In the genomic region with DNA sequence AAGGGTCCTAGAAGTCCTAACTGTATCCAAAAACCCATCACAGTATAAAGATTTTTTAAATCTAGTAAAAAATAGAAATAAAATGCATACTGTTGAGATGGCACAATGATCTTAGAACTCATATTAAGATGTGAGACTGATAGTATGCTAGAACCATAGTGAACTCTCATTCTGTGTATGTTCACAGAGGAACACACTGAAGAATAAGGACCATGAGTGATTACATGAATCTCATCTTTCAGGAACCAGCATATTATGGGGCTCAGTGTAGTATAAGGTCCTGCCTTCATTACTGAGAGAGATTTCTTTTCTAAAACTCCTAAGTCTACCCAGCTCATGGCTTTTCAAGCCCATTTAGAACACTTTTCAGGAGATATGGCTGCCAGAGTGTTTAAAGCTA, we compare ENCODE assay signal across 15 cellular contexts. TPM values are rescaled to one million over a fixed set of nuclear protein-coding genes. Genes with fewer than 3 reads are reported as not detected.
DNase-seq lines count a peak whose midpoint lies in the region; ATAC-seq and FAIRE-seq lines count a peak whose summit lies in the region.
"Had no signal": no experiment of that assay in that cellular context is flagged by ENCODE, and none has a peak within 500 bp of the region (broad histone marks: within the 10 kb centered on the region; RNA-seq: fewer than 3 reads in every experiment).

No MANE protein-coding gene starts in this region.

- no peak for FAIRE-seq in small intestine (lab: Jason Lieb, UNC)

- H3K4me2 ChIP-seq in neuronal stem cell (ENCODE audit: insufficient read depth, low read length, poor library complexity, severe bottlenecking), result no peak overlapping the region
- H3K4me2 ChIP-seq: hepatocyte had no signal

- H4K91ac ChIP-seq in neuronal stem cell (ENCODE audit: low read depth, low read length, poor library complexity), result no peak overlapping the region

- H4K8ac ChIP-seq in neuronal stem cell (ENCODE audit: low read depth, low read length), result no peak overlapping the region

- H2BK12ac ChIP-seq in neuronal stem cell (ENCODE audit: low read length), result no peak overlapping the region

- H3K14ac ChIP-seq in neuronal stem cell (ENCODE audit: low read length), result no peak overlapping the region

- H2AFZ ChIP-seq in neuronal stem cell (ENCODE audit: low read length), result no peak overlapping the region
- H2AFZ ChIP-seq: hepatocyte had no signal

- no peak overlapping the region for H3K27ac ChIP-seq in neuronal stem cell (replicated peaks; ENCODE audit: low read length)
- H3K27ac ChIP-seq in small intestine (ENCODE audit: low read depth in 1 of 2, low read length in 1 of 2), result no peak overlapping the region
- H3K27ac ChIP-seq: esophagus muscularis mucosa, hepatocyte, upper lobe of left lung had no signal

- H3K4ac ChIP-seq in neuronal stem cell (ENCODE audit: low read length), result no peak overlapping the region

- H2BK5ac ChIP-seq in neuronal stem cell (ENCODE audit: low read length), result no peak overlapping the region

- H2AK5ac ChIP-seq in neuronal stem cell (ENCODE audit: low read depth, low read length), result no peak overlapping the region

- H3K23ac ChIP-seq in neuronal stem cell (ENCODE audit: low read depth, low read length, poor library complexity), result no peak overlapping the region

- H3K79me1 ChIP-seq in neuronal stem cell (ENCODE audit: low read depth, low read length), result no peaks in the 10 kb centered on the region

- H3K4me1 ChIP-seq in neuronal stem cell (ENCODE audit: control insufficient read depth in 2 of 2, insufficient read depth in 1 of 2, low read depth in 1 of 2, low read length in 2 of 2) (no peaks in the 10 kb centered on the region), small intestine (ENCODE audit: control insufficient read depth in 2 of 2, insufficient read depth in 1 of 2, low read depth in 1 of 2, low read length in 1 of 2) (no peaks in the 10 kb centered on the region)
- H3K4me1 ChIP-seq: esophagus muscularis mucosa, upper lobe of left lung had no signal

- ATAC-seq in GM18519 (IDR thresholded peaks at IDR 0.05; ENCODE audit: low FRiP score, unreplicated experiment) (peak; percentile 79), GM21423 (IDR thresholded peaks at IDR 0.05; ENCODE audit: unreplicated experiment) (peak; percentile 53), HG02973 (IDR thresholded peaks at IDR 0.05; ENCODE audit: unreplicated experiment) (peak; percentile 75), HG03520 (IDR thresholded peaks at IDR 0.05; ENCODE audit: unreplicated experiment) (peak; percentile 65)
- ATAC-seq: left cardiac atrium had no signal

- H3K27me3 ChIP-seq in neuronal stem cell (ENCODE audit: control insufficient read depth in 3 of 3, insufficient read depth in 3 of 3, low read depth in 1 of 3, low read length in 3 of 3) (no peaks in the 10 kb centered on the region), small intestine (ENCODE audit: control insufficient read depth in 2 of 2, insufficient read depth in 2 of 2, low read length in 2 of 2) (no peaks in the 10 kb centered on the region)
- H3K27me3 ChIP-seq: esophagus muscularis mucosa, hepatocyte, upper lobe of left lung had no signal

- H3K36me3 ChIP-seq in neuronal stem cell (replicated peaks in 1 of 2; ENCODE audit: control insufficient read depth in 2 of 2, insufficient read depth in 2 of 2, low read length in 2 of 2), result no peaks in the 10 kb centered on the region
- no peaks in the 10 kb centered on the region for H3K36me3 ChIP-seq in small intestine (ENCODE audit: control insufficient read depth in 2 of 2, insufficient read depth in 2 of 2, low read length in 2 of 2)
- H3K36me3 ChIP-seq: esophagus muscularis mucosa, upper lobe of left lung had no signal

- H2BK120ac ChIP-seq in neuronal stem cell (ENCODE audit: low read depth, low read length), result no peak overlapping the region

- DNase-seq in neuronal stem cell (ENCODE audit: low spot score), result no peak
- DNase-seq in SIG-M5 (lab: John Stamatoyannopoulos, UW), result no peak
- DNase-seq in dedifferentiated amniotic fluid mesenchymal stem cell (ENCODE audit: extremely low spot score), result no peak
- no peak for DNase-seq in small intestine
- DNase-seq: aorta, left cardiac atrium, NCI-H1694, NCI-H526, upper lobe of left lung had no signal

- no peaks in the 10 kb centered on the region for H3K9me3 ChIP-seq in neuronal stem cell (replicated peaks in 1 of 2; ENCODE audit: control insufficient read depth in 2 of 2, insufficient read depth in 1 of 2, low read depth in 1 of 2, low read length in 2 of 2)
- no peaks in the 10 kb centered on the region for H3K9me3 ChIP-seq in small intestine (ENCODE audit: control insufficient read depth, low read depth)
- H3K9me3 ChIP-seq: esophagus muscularis mucosa, upper lobe of left lung had no signal

- H3K4me3 ChIP-seq in neuronal stem cell (ENCODE audit: low read length in 2 of 2) (no peak overlapping the region), small intestine (ENCODE audit: low read depth in 1 of 2, low read length in 2 of 2) (no peak overlapping the region)
- H3K4me3 ChIP-seq: esophagus muscularis mucosa, hepatocyte, upper lobe of left lung had no signal

- no peak overlapping the region for H3K18ac ChIP-seq in neuronal stem cell (ENCODE audit: low read length)

- no peak overlapping the region for H2BK15ac ChIP-seq in neuronal stem cell (ENCODE audit: low read length)

- no peak overlapping the region for H3K9ac ChIP-seq in neuronal stem cell (ENCODE audit: low read depth, low read length, poor library complexity)

RNA-seq across cellular contexts. Expression of gene RFC3, which starts 59.8 kb away (rescaled TPM):
- 32.4 TPM for polyA plus RNA-seq in neuronal stem cell (2013, experiment 1 of 2)
- polyA plus RNA-seq in neuronal stem cell (2013, experiment 2 of 2), result 34.2 TPM
- 10 to 100 TPM in 1 of 3 donors, 1 to 10 TPM in 2; 1.8 to 12.9 (median 2.2) TPM for polyA plus RNA-seq in small intestine
